ENCODE assay signal across 28 cellular contexts in the genomic region with DNA sequence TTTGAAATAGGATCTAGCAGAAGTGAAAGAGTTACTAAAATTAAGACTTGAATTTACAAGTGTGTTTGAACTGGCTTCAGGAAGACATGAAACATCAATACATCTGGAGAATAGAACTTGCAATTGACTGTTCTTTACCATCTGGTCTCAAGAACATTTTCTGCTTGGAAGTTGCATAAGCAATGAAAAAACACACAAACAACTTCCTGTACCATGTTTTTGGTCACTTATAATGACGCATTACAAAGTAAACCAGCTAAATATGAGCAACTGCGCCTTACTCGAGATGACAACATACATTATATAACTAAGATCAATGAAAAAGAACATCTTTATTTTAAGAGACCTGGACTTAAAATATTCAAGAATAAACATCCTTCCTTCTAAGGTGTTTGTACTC.
DNase-seq lines count a peak whose midpoint lies in the region; ATAC-seq and TF ChIP-seq lines count a peak whose summit lies in the region.
"Had no signal": no experiment of that assay in that cellular context is flagged by ENCODE, and none has a peak within 500 bp of the region (broad histone marks: within the 10 kb centered on the region; RNA-seq: fewer than 3 reads in every experiment).

No MANE protein-coding gene starts in this region.

- H3K14ac ChIP-seq in mesenchymal stem cell (ENCODE audit: low read length in 2 of 2): no peak overlapping the region

- H3K27ac ChIP-seq in mesenchymal stem cell (ENCODE audit: low read length, poor library complexity, severe bottlenecking): no peak overlapping the region
- H3K27ac ChIP-seq in upper lobe of left lung: no peak overlapping the region
- H3K27ac ChIP-seq: A549; BLaER1 treated with 17β-estradiol and CSF1 and Interleukin-3, amounts not matched to agents 10 nM and 100 nM; parathyroid adenoma had no signal

- no peak overlapping the region for H3K4ac ChIP-seq in mesenchymal stem cell (ENCODE audit: low read depth in 1 of 2, low read length in 2 of 2)

- no peaks in the 10 kb centered on the region for H3K36me3 ChIP-seq in mesenchymal stem cell (ENCODE audit: control insufficient read depth in 1 of 2, insufficient read depth in 2 of 2, low read depth in 1 of 2, low read length in 2 of 2)
- H3K36me3 ChIP-seq in upper lobe of left lung: no peaks in the 10 kb centered on the region
- H3K36me3 ChIP-seq: BLaER1 treated with 17β-estradiol and CSF1 and Interleukin-3, amounts not matched to agents 10 nM and 100 nM; sigmoid colon had no signal

- no peak overlapping the region for H3K18ac ChIP-seq in mesenchymal stem cell (ENCODE audit: low read depth in 1 of 2, low read length in 2 of 2)

- no peak for TF ChIP-seq CTCF in upper lobe of left lung (IDR thresholded peaks at IDR 0.05)

- H3K4me3 ChIP-seq in mesenchymal stem cell (ENCODE audit: insufficient read depth in 1 of 2, low read depth in 1 of 2, low read length in 2 of 2) (no peak overlapping the region), upper lobe of left lung (no peak overlapping the region)
- H3K4me3 ChIP-seq: A549; BLaER1 treated with 17β-estradiol and CSF1 and Interleukin-3, amounts not matched to agents 10 nM and 100 nM; GM12878; mucosa of descending colon; sigmoid colon had no signal

- H3K4me1 ChIP-seq in mesenchymal stem cell (ENCODE audit: control insufficient read depth, insufficient read depth, low read depth, low read length): peaks cover 3% of the 10 kb centered on the region
- peaks cover 0 to 14% (median 9%) of the 10 kb centered on the region in 4 donors for H3K4me1 ChIP-seq in upper lobe of left lung
- H3K4me1 ChIP-seq: A549 had no signal

- 20% methylated on average over 1 of the region's 3 CpGs for WGBS in mesenchymal stem cell
- WGBS in upper lobe of left lung, 2 donors: 61 to 62% methylated on average over 3 of the region's 3 CpGs

- H2AFZ ChIP-seq in mesenchymal stem cell (ENCODE audit: low read depth, low read length): no peak overlapping the region
- H2AFZ ChIP-seq: parathyroid adenoma had no signal

- H3K23ac ChIP-seq in mesenchymal stem cell (ENCODE audit: low read length in 2 of 2): no peak overlapping the region

- no peak overlapping the region for H3K4me2 ChIP-seq in mesenchymal stem cell (ENCODE audit: low read length, poor library complexity, severe bottlenecking)
- H3K4me2 ChIP-seq: A549; BLaER1 treated with 17β-estradiol and CSF1 and Interleukin-3, amounts not matched to agents 10 nM and 100 nM had no signal

- TF ChIP-seq EP300 in upper lobe of left lung (IDR thresholded peaks at IDR 0.05): peak in 1 of 4 donors; percentile 58

- no peak overlapping the region for H2BK120ac ChIP-seq in mesenchymal stem cell (ENCODE audit: low read depth, low read length)

- H2BK5ac ChIP-seq in mesenchymal stem cell (ENCODE audit: low read depth, low read length, poor library complexity, severe bottlenecking): no peak overlapping the region

- DNase-seq in left ventricle myocardium superior (no peak), Right ventricle myocardium inferior (ENCODE audit: missing footprints) (no peak), dermis blood vessel endothelial cell (peak; percentile 19), mesenchymal stem cell (peak; percentile 64), NCI-H748 (lab: John Stamatoyannopoulos, UW; ENCODE audit: unreplicated experiment) (no peak), upper lobe of left lung (no peak)
- no peak for DNase-seq in activated CD4-positive, alpha-beta T cell treated with anti-CD3 and anti-CD28 coated beads, Interleukin-2, amount 50 U/mL, for 48 hours
- no peak for DNase-seq in stimulated activated CD4-positive, alpha-beta T cell treated with anti-CD3 and anti-CD28 coated beads, Interleukin-1b, Interleukin-23, amount 100 ng/mL, for 48 hours
- DNase-seq: activated B cell treated with CpG ODN at 0.5 μM for 24 hours; activated naive CD8-positive, alpha-beta T cell treated with anti-CD3 and anti-CD28 coated beads for 36 hours; COR-L47; DMS79 treated with DMSO at 0.1 percent for 48 hours; hippocampal formation; immature natural killer cell; mucosa of descending colon; NCI-H1092 treated with DMSO at 0.1 percent for 48 hours; NCI-H1930; NCI-H345; NCI-H82; SHP77; sigmoid colon; stimulated activated CD4-positive, alpha-beta T cell treated with anti-CD3 and anti-CD28 coated beads, Interleukin-15, amount 100 ng/mL, for 24 hours; T-helper 9 cell had no signal

- H2AK5ac ChIP-seq in mesenchymal stem cell (ENCODE audit: low read length, severe bottlenecking): no peak overlapping the region

- no peak overlapping the region for H2BK12ac ChIP-seq in mesenchymal stem cell (ENCODE audit: low read length in 2 of 2)

- H3K27me3 ChIP-seq in mesenchymal stem cell (ENCODE audit: control insufficient read depth in 1 of 2, insufficient read depth in 1 of 2, low read length in 2 of 2) (no peaks in the 10 kb centered on the region), upper lobe of left lung (no peaks in the 10 kb centered on the region)
- H3K27me3 ChIP-seq: BLaER1 treated with 17β-estradiol and CSF1 and Interleukin-3, amounts not matched to agents 10 nM and 100 nM; sigmoid colon had no signal

- H4K91ac ChIP-seq in mesenchymal stem cell (ENCODE audit: low read length): no peak overlapping the region

- no peak overlapping the region for H3K9ac ChIP-seq in mesenchymal stem cell (ENCODE audit: low read length)
- H3K9ac ChIP-seq: BLaER1 treated with 17β-estradiol and CSF1 and Interleukin-3, amounts not matched to agents 10 nM and 100 nM; parathyroid adenoma had no signal

- intact Hi-C loops in left ventricle myocardium superior (cut with micrococcal nuclease) (no loop called here), Right ventricle myocardium inferior (cut with DNase I) (no loop called here)

- TF ChIP-seq POLR2A in upper lobe of left lung (IDR thresholded peaks at IDR 0.05): no peak

- peak; percentile 6 for ATAC-seq in left ventricle myocardium superior
- no peak for ATAC-seq in Right ventricle myocardium inferior
- ATAC-seq in upper lobe of left lung (ENCODE audit: low FRiP score in 2 of 2): no peak
- ATAC-seq: A549, GM12878, HepG2, mucosa of descending colon had no signal

- H3K79me1 ChIP-seq in mesenchymal stem cell (replicated peaks; ENCODE audit: low read length, poor library complexity, severe bottlenecking): peaks cover 34% of the 10 kb centered on the region

- no peaks in the 10 kb centered on the region for H3K9me3 ChIP-seq in mesenchymal stem cell (ENCODE audit: control insufficient read depth, low read length)
- H3K9me3 ChIP-seq in upper lobe of left lung: no peaks in the 10 kb centered on the region
- H3K9me3 ChIP-seq: A549; BLaER1 treated with 17β-estradiol and CSF1 and Interleukin-3, amounts not matched to agents 10 nM and 100 nM; mucosa of descending colon; sigmoid colon had no signal

- no peak overlapping the region for H2BK15ac ChIP-seq in mesenchymal stem cell (ENCODE audit: low read depth, poor library complexity, severe bottlenecking)

- no peak overlapping the region for H4K8ac ChIP-seq in mesenchymal stem cell (ENCODE audit: low read length)

Comparison
In these comparisons a context has a peak if more than half of its experiments do, and no peak if none do; other contexts are left out.
1. DNase-seq: peak in dermis blood vessel endothelial cell (single experiment) and mesenchymal stem cell (single experiment); none in left ventricle myocardium superior (single experiment), Right ventricle myocardium inferior (single experiment), NCI-H748 (single experiment), activated CD4-positive, alpha-beta T cell treated with anti-CD3 and anti-CD28 coated beads, Interleukin-2, amount 50 U/mL, for 48 hours (0 of 2), stimulated activated CD4-positive, alpha-beta T cell treated with anti-CD3 and anti-CD28 coated beads, Interleukin-1b, Interleukin-23, amount 100 ng/mL, for 48 hours (single experiment) and upper lobe of left lung (0 of 2).